In the genomic region with DNA sequence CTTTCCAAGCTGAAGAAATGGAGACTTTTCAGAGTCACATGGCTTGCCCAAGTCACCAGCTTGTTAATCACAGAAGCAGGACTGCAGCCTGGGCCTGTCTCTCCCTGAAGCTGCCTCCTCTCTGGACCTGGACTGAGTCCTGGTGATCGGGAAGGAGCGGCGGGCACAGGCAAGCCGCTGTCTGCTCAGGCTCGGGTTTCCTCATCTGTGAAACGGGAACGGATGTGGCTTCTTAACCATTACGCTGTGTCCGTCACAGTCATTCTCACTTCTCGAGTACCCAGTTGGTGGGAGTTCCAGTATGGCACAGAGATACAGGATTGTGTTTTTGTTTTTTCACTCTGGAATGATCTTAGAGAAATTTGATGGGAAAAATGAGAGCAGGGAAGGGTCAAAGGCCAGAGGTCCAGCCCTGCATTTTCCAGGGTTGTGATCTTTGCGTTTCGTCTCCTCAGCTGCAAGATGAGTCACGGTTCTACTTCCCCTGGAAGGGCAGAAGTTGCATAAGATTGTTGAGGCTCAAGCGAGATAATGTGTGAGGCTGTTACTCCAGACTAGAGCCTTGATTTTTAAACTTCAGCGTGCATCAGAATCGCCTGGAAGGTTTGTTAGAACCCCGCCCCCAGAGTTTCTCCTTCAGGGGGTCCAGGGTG, we compare ENCODE assay signal across 1 cellular context.
TF ChIP-seq lines count a peak whose summit lies in the region.

No MANE protein-coding gene starts in this region.

TF ChIP-seq in K562, 482 proteins besides CTCF, POLR2A, EP300 and RAD21 (continued from another document and continues in another):
- TF ChIP-seq E2F3 (CRISPR knock-in tag; IDR thresholded peaks at IDR 0.05) (no peak), ETV1 (tag; conservative IDR thresholded peaks at IDR 0.05; ENCODE audit: low read depth) (peak; percentile 69; the same call in 1 of the 2 replicates), NCOA2 (IDR thresholded peaks at IDR 0.05; ENCODE audit: partially characterized antibody in 2 of 2) (no peak), FOSL1 (tag; conservative IDR thresholded peaks at IDR 0.05) (peak; percentile 95), NR2C2 (CRISPR knock-in tag; IDR thresholded peaks at IDR 0.05) (no peak), NR2C2 (tag; IDR thresholded peaks at IDR 0.05) (peak; percentile 97), NELFE (IDR thresholded peaks at IDR 0.05; ENCODE audit: insufficient read depth, insufficient read length) (no peak), WHSC1 (IDR thresholded peaks at IDR 0.05; ENCODE audit: low read length) (no peak), TAF15 (IDR thresholded peaks at IDR 0.05; ENCODE audit: low read depth, low read length) (no peak), ZNF347 (CRISPR knock-in tag; IDR thresholded peaks at IDR 0.05; ENCODE audit: low read depth) (no peak), RNF2 (IDR thresholded peaks at IDR 0.05) (0 out of 2 replicates have a peak, but pooled peaks have one; percentile 50), GABPB2 (CRISPR knock-in tag; conservative IDR thresholded peaks at IDR 0.05) (no peak), KLF10 (CRISPR knock-in tag; IDR thresholded peaks at IDR 0.05) (no peak), ZKSCAN1 (IDR thresholded peaks at IDR 0.05; ENCODE audit: low read depth, low read length) (no peak), FOXA3 (CRISPR knock-in tag; conservative IDR thresholded peaks at IDR 0.05 in 1 of 2, IDR thresholded peaks at IDR 0.05 in 1 of 2) (no peak), SP1 (CRISPR knock-in tag; IDR thresholded peaks at IDR 0.05) (no peak), ZNF165 (CRISPR knock-in tag; IDR thresholded peaks at IDR 0.05; ENCODE audit: borderline replicate concordance) (no peak), ZBTB8A (IDR thresholded peaks at IDR 0.05; ENCODE audit: partially characterized antibody) (no peak), RUNX1 (IDR thresholded peaks at IDR 0.05; ENCODE audit: low read depth) (no peak), SREBF1 (IDR thresholded peaks at IDR 0.05; ENCODE audit: borderline replicate concordance, low read depth, low read length) (no peak), HCFC1 (IDR thresholded peaks at IDR 0.05; ENCODE audit: low read depth, low read length) (no peak), ZNF197 (CRISPR knock-in tag; IDR thresholded peaks at IDR 0.05; ENCODE audit: low read depth) (no peak), DIDO1 (tag; IDR thresholded peaks at IDR 0.05; ENCODE audit: low read depth) (no peak), KDM4B (IDR thresholded peaks at IDR 0.05; ENCODE audit: borderline replicate concordance in 2 of 2, low read depth in 1 of 2) (no peak), CREB1 (IDR thresholded peaks at IDR 0.05) (no peak), CREB1 (CRISPR knock-in tag; IDR thresholded peaks at IDR 0.05) (peak; percentile 30; the same call in 1 of the 2 replicates), KLF6 (CRISPR knock-in tag; IDR thresholded peaks at IDR 0.05; ENCODE audit: borderline replicate concordance) (no peak), ZNF239 (CRISPR knock-in tag; IDR thresholded peaks at IDR 0.05) (no peak), NCOA1 (IDR thresholded peaks at IDR 0.05; ENCODE audit: low read depth) (no peak), PTBP1 (IDR thresholded peaks at IDR 0.05; ENCODE audit: low read depth, low read length) (no peak), STAG1 (CRISPR knock-in tag; IDR thresholded peaks at IDR 0.05; ENCODE audit: borderline replicate concordance) (no peak), POU5F1 (IDR thresholded peaks at IDR 0.05; ENCODE audit: borderline replicate concordance, low read depth, low read length, partially characterized antibody) (no peak), CBX3 (IDR thresholded peaks at IDR 0.05; ENCODE audit: borderline replicate concordance in 1 of 2, low read length in 2 of 2) (no peak)
- TF ChIP-seq, protein P1, sequence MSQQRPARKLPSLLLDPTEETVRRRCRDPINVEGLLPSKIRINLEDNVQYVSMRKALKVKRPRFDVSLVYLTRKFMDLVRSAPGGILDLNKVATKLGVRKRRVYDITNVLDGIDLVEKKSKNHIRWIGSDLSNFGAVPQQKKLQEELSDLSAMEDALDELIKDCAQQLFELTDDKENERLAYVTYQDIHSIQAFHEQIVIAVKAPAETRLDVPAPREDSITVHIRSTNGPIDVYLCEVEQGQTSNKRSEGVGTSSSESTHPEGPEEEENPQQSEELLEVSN (IDR thresholded peaks at IDR 0.05; ENCODE audit: borderline replicate concordance in 1 of 2, extremely low read depth in 1 of 2, insufficient read depth in 1 of 2, insufficient read length in 1 of 2, low read depth in 1 of 2, low read length in 1 of 2, poor library complexity in 1 of 2, severe bottlenecking in 1 of 2), result no peak
- TF ChIP-seq, protein P2, sequence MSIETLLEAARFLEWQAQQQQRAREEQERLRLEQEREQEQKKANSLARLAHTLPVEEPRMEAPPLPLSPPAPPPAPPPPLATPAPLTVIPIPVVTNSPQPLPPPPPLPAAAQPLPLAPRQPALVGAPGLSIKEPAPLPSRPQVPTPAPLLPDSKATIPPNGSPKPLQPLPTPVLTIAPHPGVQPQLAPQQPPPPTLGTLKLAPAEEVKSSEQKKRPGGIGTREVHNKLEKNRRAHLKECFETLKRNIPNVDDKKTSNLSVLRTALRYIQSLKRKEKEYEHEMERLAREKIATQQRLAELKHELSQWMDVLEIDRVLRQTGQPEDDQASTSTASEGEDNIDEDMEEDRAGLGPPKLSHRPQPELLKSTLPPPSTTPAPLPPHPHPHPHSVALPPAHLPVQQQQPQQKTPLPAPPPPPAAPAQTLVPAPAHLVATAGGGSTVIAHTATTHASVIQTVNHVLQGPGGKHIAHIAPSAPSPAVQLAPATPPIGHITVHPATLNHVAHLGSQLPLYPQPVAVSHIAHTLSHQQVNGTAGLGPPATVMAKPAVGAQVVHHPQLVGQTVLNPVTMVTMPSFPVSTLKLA (conservative IDR thresholded peaks at IDR 0.05), result no peak
- TF ChIP-seq, protein P3, sequence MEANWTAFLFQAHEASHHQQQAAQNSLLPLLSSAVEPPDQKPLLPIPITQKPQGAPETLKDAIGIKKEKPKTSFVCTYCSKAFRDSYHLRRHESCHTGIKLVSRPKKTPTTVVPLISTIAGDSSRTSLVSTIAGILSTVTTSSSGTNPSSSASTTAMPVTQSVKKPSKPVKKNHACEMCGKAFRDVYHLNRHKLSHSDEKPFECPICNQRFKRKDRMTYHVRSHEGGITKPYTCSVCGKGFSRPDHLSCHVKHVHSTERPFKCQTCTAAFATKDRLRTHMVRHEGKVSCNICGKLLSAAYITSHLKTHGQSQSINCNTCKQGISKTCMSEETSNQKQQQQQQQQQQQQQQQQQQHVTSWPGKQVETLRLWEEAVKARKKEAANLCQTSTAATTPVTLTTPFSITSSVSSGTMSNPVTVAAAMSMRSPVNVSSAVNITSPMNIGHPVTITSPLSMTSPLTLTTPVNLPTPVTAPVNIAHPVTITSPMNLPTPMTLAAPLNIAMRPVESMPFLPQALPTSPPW (CRISPR knock-in tag; IDR thresholded peaks at IDR 0.05), result peak; percentile 11; the same call in 1 of the 2 replicates
- TF ChIP-seq, protein P4, sequence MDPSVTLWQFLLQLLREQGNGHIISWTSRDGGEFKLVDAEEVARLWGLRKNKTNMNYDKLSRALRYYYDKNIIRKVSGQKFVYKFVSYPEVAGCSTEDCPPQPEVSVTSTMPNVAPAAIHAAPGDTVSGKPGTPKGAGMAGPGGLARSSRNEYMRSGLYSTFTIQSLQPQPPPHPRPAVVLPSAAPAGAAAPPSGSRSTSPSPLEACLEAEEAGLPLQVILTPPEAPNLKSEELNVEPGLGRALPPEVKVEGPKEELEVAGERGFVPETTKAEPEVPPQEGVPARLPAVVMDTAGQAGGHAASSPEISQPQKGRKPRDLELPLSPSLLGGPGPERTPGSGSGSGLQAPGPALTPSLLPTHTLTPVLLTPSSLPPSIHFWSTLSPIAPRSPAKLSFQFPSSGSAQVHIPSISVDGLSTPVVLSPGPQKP (CRISPR knock-in tag; IDR thresholded peaks at IDR 0.05), result no peak
- TF ChIP-seq, protein P5, sequence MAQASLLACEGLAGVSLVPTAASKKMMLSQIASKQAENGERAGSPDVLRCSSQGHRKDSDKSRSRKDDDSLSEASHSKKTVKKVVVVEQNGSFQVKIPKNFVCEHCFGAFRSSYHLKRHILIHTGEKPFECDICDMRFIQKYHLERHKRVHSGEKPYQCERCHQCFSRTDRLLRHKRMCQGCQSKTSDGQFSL (CRISPR knock-in tag; IDR thresholded peaks at IDR 0.05), result no peak
- TF ChIP-seq, protein P5 (tag; IDR thresholded peaks at IDR 0.05), result no peak
- TF ChIP-seq, protein P6, sequence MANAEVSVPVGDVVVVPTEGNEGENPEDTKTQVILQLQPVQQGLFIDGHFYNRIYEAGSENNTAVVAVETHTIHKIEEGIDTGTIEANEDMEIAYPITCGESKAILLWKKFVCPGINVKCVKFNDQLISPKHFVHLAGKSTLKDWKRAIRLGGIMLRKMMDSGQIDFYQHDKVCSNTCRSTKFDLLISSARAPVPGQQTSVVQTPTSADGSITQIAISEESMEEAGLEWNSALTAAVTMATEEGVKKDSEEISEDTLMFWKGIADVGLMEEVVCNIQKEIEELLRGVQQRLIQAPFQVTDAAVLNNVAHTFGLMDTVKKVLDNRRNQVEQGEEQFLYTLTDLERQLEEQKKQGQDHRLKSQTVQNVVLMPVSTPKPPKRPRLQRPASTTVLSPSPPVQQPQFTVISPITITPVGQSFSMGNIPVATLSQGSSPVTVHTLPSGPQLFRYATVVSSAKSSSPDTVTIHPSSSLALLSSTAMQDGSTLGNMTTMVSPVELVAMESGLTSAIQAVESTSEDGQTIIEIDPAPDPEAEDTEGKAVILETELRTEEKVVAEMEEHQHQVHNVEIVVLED (CRISPR knock-in tag; IDR thresholded peaks at IDR 0.05), result no peak
- TF ChIP-seq, protein P7, sequence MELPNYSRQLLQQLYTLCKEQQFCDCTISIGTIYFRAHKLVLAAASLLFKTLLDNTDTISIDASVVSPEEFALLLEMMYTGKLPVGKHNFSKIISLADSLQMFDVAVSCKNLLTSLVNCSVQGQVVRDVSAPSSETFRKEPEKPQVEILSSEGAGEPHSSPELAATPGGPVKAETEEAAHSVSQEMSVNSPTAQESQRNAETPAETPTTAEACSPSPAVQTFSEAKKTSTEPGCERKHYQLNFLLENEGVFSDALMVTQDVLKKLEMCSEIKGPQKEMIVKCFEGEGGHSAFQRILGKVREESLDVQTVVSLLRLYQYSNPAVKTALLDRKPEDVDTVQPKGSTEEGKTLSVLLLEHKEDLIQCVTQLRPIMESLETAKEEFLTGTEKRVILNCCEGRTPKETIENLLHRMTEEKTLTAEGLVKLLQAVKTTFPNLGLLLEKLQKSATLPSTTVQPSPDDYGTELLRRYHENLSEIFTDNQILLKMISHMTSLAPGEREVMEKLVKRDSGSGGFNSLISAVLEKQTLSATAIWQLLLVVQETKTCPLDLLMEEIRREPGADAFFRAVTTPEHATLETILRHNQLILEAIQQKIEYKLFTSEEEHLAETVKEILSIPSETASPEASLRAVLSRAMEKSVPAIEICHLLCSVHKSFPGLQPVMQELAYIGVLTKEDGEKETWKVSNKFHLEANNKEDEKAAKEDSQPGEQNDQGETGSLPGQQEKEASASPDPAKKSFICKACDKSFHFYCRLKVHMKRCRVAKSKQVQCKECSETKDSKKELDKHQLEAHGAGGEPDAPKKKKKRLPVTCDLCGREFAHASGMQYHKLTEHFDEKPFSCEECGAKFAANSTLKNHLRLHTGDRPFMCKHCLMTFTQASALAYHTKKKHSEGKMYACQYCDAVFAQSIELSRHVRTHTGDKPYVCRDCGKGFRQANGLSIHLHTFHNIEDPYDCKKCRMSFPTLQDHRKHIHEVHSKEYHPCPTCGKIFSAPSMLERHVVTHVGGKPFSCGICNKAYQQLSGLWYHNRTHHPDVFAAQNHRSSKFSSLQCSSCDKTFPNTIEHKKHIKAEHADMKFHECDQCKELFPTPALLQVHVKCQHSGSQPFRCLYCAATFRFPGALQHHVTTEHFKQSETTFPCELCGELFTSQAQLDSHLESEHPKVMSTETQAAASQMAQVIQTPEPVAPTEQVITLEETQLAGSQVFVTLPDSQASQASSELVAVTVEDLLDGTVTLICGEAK (IDR thresholded peaks at IDR 0.05), result no peak
- TF ChIP-seq, protein P7 (CRISPR knock-in tag; IDR thresholded peaks at IDR 0.05), result no peak
